ENCODE assay signal across 8 cellular contexts in the genomic region with DNA sequence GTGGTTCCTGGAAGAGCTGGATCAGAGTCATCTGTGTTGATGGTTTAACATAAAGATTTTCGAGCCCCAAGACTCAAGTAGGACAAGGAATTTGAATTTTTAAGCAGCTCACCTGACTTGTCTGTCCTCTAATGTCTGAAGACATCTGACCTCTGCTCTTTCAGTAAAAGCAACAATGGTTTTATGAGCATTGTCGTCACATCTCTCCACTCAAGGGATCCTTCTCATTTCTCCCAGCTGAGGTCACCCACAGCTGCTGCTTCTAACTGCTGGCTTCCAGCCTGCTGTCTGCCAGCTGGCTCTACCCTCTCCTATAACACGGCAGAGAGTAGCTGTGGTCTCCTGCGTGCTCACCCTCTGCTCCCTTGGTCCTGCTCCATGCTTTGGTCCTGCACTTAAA. TPM values are rescaled to one million over a fixed set of nuclear protein-coding genes. Genes with fewer than 3 reads are reported as not detected.
A peak's percentile ranks its signal among the peaks of the same experiment; 100 is the strongest.
DNase-seq lines count a peak whose midpoint lies in the region; ATAC-seq and TF ChIP-seq lines count a peak whose summit lies in the region.

No MANE protein-coding gene starts in this region.

- in situ Hi-C loops in gastrocnemius medialis (cut with MboI; ENCODE audit: low sequenced_read_pairs in 4 of 4) = no loop called here

- peak; percentile 93 for ATAC-seq in Right ventricle myocardium superior (ENCODE audit: poor library complexity)
- peak; percentile 71 to 87 for ATAC-seq in gastrocnemius medialis
- ATAC-seq in HG02981 (IDR thresholded peaks at IDR 0.05; ENCODE audit: unreplicated experiment) = no peak
- ATAC-seq in HG03565 (IDR thresholded peaks at IDR 0.05; ENCODE audit: unreplicated experiment) = no peak

- H3K36me3 ChIP-seq in SJSA1 (peaks cover 19% of the 10 kb centered on the region), gastrocnemius medialis (no peaks in the 10 kb centered on the region)

- peak overlapping the region; percentile 100 for H3K27ac ChIP-seq in SJSA1
- H3K27ac ChIP-seq in gastrocnemius medialis = peak overlapping the region in 3 of 4 donors; percentile 2 to 29 (median 10)

- no peak for TF ChIP-seq CTCF in gastrocnemius medialis (IDR thresholded peaks at IDR 0.05 in 4 of 5, conservative IDR thresholded peaks at IDR 0.05 in 1 of 5)

- intact Hi-C loops in Right ventricle myocardium superior (cut with DNase I) = no loop called here
- intact Hi-C loops in cardiac septum (cut with DNase I) = loop anchor here (10.0 kb wide), 1 partner anchor 309 kb away; no protein-coding TSS in a partner anchor
- intact Hi-C loops in gastrocnemius medialis (cut with DNase I; ENCODE audit: low total_unique reads) = loop anchor here (10.0 kb wide), 1 partner anchor 69 kb away; no protein-coding TSS in a partner anchor

- H3K27me3 ChIP-seq in SJSA1 (replicated peaks) (no peaks in the 10 kb centered on the region), gastrocnemius medialis (no peaks in the 10 kb centered on the region)

- H3K9me3 ChIP-seq in SJSA1 (replicated peaks) (no peaks in the 10 kb centered on the region; the same call in 1 of the 2 replicates), gastrocnemius medialis (no peaks in the 10 kb centered on the region)

- peaks cover 50% of the 10 kb centered on the region for H3K4me1 ChIP-seq in SJSA1 (replicated peaks)
- peaks cover 18 to 24% of the 10 kb centered on the region in 2 donors for H3K4me1 ChIP-seq in gastrocnemius medialis

- peak; percentile 48 for DNase-seq in Right ventricle myocardium superior
- no peak for DNase-seq in cardiac septum (ENCODE audit: low spot score)
- peak; percentile 92 to 94 for DNase-seq in SJSA1 (ENCODE audit: low read depth in 1 of 2, low spot score in 2 of 2)
- peak; percentile 93 for DNase-seq in glomerular visceral epithelial cell (ENCODE audit: extremely low spot score)
- peak; percentile 13 to 60 for DNase-seq in gastrocnemius medialis
- no peak for DNase-seq in stimulated activated CD4-positive, alpha-beta T cell treated with anti-CD3 and anti-CD28 coated beads, Interleukin-15, amount 100 ng/mL, for 24 hours

- H3K4me3 ChIP-seq in SJSA1 (peak overlapping the region; percentile 26), gastrocnemius medialis (no peak overlapping the region)

- TF ChIP-seq POLR2A in gastrocnemius medialis (IDR thresholded peaks at IDR 0.05) = no peak

RNA-seq across cellular contexts. Expression of a gene that starts 24.7 kb away (rescaled TPM):
- total RNA-seq in Right ventricle myocardium superior = 41.0 TPM
- 47.7 TPM for total RNA-seq in cardiac septum
- 87.3 and 98.4 TPM in 2 replicates for total RNA-seq in SJSA1 (2014; rRNA removed; shearing (Covaris generic))
- 10 to 100 TPM; 27.9 to 33.7 (median 30.8) TPM for total RNA-seq in gastrocnemius medialis

Comparison
In these comparisons a context has a peak if more than half of its experiments do, and no peak if none do; other contexts are left out.
1. DNase-seq: peak in Right ventricle myocardium superior (single experiment), SJSA1 (2 of 2), glomerular visceral epithelial cell (single experiment) and gastrocnemius medialis (2 of 2); none in cardiac septum (single experiment) and stimulated activated CD4-positive, alpha-beta T cell treated with anti-CD3 and anti-CD28 coated beads, Interleukin-15, amount 100 ng/mL, for 24 hours (single experiment).
2. ATAC-seq: peak in Right ventricle myocardium superior (single experiment) and gastrocnemius medialis (2 of 2); none in HG02981 (single experiment) and HG03565 (single experiment).